1 cellular context compared by ENCODE assay signal in the genomic region with DNA sequence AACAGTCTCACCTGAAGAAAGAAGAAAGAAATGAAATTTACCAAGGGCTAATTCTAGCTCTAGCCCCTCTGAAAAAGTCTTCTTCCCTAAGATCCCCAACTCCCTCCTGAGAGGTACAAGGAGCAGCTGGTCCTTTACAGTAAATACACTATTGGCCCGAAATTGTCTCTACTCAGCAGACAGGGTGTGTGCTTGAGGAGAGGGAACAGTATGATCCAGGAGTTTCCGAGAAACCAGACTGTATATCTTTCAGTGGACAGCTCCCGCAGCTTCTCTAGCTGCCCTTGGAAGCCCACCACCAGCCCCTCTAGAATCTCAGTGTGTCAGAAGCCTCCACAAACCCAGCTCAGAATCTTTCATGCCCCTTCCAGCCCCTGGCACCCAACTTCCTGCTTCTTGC.
TF ChIP-seq lines count a peak whose summit lies in the region.

No MANE protein-coding gene starts in this region.

TF ChIP-seq in K562, 482 proteins besides CTCF, POLR2A, EP300 and RAD21:
- no peak for TF ChIP-seq CBX1 (IDR thresholded peaks at IDR 0.05; ENCODE audit: low read depth)
- TF ChIP-seq, protein P1, sequence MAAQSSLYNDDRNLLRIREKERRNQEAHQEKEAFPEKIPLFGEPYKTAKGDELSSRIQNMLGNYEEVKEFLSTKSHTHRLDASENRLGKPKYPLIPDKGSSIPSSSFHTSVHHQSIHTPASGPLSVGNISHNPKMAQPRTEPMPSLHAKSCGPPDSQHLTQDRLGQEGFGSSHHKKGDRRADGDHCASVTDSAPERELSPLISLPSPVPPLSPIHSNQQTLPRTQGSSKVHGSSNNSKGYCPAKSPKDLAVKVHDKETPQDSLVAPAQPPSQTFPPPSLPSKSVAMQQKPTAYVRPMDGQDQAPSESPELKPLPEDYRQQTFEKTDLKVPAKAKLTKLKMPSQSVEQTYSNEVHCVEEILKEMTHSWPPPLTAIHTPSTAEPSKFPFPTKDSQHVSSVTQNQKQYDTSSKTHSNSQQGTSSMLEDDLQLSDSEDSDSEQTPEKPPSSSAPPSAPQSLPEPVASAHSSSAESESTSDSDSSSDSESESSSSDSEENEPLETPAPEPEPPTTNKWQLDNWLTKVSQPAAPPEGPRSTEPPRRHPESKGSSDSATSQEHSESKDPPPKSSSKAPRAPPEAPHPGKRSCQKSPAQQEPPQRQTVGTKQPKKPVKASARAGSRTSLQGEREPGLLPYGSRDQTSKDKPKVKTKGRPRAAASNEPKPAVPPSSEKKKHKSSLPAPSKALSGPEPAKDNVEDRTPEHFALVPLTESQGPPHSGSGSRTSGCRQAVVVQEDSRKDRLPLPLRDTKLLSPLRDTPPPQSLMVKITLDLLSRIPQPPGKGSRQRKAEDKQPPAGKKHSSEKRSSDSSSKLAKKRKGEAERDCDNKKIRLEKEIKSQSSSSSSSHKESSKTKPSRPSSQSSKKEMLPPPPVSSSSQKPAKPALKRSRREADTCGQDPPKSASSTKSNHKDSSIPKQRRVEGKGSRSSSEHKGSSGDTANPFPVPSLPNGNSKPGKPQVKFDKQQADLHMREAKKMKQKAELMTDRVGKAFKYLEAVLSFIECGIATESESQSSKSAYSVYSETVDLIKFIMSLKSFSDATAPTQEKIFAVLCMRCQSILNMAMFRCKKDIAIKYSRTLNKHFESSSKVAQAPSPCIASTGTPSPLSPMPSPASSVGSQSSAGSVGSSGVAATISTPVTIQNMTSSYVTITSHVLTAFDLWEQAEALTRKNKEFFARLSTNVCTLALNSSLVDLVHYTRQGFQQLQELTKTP (IDR thresholded peaks at IDR 0.05; ENCODE audit: low read depth in 1 of 2, partially characterized antibody in 2 of 2) = peak in 1 of 2 experiments; percentile 82
- no peak for TF ChIP-seq HOXB6 (CRISPR knock-in tag; IDR thresholded peaks at IDR 0.05; ENCODE audit: borderline replicate concordance)
- no peak for TF ChIP-seq FOXA1 (IDR thresholded peaks at IDR 0.05; ENCODE audit: borderline replicate concordance)
- peak; percentile 35 for TF ChIP-seq NFIC (IDR thresholded peaks at IDR 0.05)
- TF ChIP-seq ZBTB7A (IDR thresholded peaks at IDR 0.05; ENCODE audit: borderline replicate concordance, control insufficient read depth, low read depth, low read length) = peak; percentile 39; the same call in 1 of the 2 replicates
- 0 out of 2 replicates have a peak, but pooled peaks have one; percentile 22 for TF ChIP-seq SMAD4 (CRISPR knock-in tag; conservative IDR thresholded peaks at IDR 0.05)
- TF ChIP-seq MEIS2 (IDR thresholded peaks at IDR 0.05; ENCODE audit: partially characterized antibody) = peak; percentile 64
